Comparison of ENCODE assay signal across 23 cellular contexts in the genomic region with DNA sequence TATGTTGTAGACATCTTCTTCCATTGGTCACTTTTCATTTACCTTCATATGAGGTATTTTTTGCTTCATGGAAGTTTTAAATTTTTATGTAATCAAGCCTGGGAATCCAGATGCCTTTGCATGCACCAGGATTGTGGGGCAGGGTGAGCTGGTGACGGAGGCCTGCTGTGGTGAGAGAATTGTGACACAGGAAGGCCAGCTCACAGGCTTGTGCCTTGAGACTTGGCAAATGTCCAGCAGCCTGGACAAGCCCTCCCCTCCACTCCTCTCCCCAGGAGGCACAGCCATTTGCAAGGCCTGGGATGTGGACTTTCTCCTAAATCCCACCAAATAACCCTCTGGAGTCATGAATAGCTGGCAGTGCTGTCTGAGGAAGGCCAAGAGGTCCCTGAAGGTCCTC.
DNase-seq lines count a peak whose midpoint lies in the region; ATAC-seq, FAIRE-seq and TF ChIP-seq lines count a peak whose summit lies in the region.
"Had no signal": no experiment of that assay in that cellular context is flagged by ENCODE, and none has a peak within 500 bp of the region (broad histone marks: within the 10 kb centered on the region; RNA-seq: fewer than 3 reads in every experiment).

No MANE protein-coding gene starts in this region.

- FAIRE-seq in RCC 7860 (lab: Jason Lieb, UNC) = no peak
- FAIRE-seq: endometrium, GM12892, urothelium cell line had no signal

- DNase-seq in NCI-H748 (lab: John Stamatoyannopoulos, UW; ENCODE audit: unreplicated experiment) (peak; percentile 8), NCI-H748 treated with DMSO at 0.1 percent for 48 hours (lab: John Stamatoyannopoulos, UW) (no peak), GF-D8 (lab: John Stamatoyannopoulos, UW) (peak; percentile 2), RCC 7860 (ENCODE audit: low spot score) (peak; percentile 3), kidney tubule cell (ENCODE audit: low spot score) (peak; percentile 48), GM20000 (ENCODE audit: low spot score) (no peak), NCI-H187 treated with DMSO at 0.1 percent for 48 hours (lab: John Stamatoyannopoulos, UW) (no peak)
- DNase-seq: ACHN; activated CD4-positive, alpha-beta T cell treated with anti-CD3 and anti-CD28 coated beads for 36 hours; activated naive CD8-positive, alpha-beta T cell treated with anti-CD3 and anti-CD28 coated beads for 36 hours; cortex of kidney; DMS153; glutamatergic neuron; natural killer cell; NCI-H1694 treated with DMSO at 0.1 percent for 48 hours; NCI-H226; NK-92 treated with Interleukin-12 subunit alpha and Interleukin-12 subunit beta, amount 100 ng/mL, for 24 hours; stimulated activated CD8-positive, alpha-beta memory T cell treated with anti-CD3 and anti-CD28 coated beads, Interleukin-4, amount 100 ng/mL, for 48 hours had no signal

- TF ChIP-seq CTCF in GM20000 (IDR thresholded peaks at IDR 0.05; ENCODE audit: extremely low read depth, missing control alignments) = no peak

- ATAC-seq in GM21367 (IDR thresholded peaks at IDR 0.05; ENCODE audit: unreplicated experiment) = no peak
- ATAC-seq: activated CD4-positive, alpha-beta T cell treated with anti-CD3 and anti-CD28 coated beads for 36 hours; HCT116; natural killer cell had no signal

Comparison
In these comparisons a context has a peak if more than half of its experiments do, and no peak if none do; other contexts are left out.
1. DNase-seq: peak in NCI-H748 (single experiment), GF-D8 (single experiment), RCC 7860 (single experiment) and kidney tubule cell (single experiment); none in NCI-H748 treated with DMSO at 0.1 percent for 48 hours (single experiment), GM20000 (single experiment) and NCI-H187 treated with DMSO at 0.1 percent for 48 hours (single experiment).